In the genomic region with DNA sequence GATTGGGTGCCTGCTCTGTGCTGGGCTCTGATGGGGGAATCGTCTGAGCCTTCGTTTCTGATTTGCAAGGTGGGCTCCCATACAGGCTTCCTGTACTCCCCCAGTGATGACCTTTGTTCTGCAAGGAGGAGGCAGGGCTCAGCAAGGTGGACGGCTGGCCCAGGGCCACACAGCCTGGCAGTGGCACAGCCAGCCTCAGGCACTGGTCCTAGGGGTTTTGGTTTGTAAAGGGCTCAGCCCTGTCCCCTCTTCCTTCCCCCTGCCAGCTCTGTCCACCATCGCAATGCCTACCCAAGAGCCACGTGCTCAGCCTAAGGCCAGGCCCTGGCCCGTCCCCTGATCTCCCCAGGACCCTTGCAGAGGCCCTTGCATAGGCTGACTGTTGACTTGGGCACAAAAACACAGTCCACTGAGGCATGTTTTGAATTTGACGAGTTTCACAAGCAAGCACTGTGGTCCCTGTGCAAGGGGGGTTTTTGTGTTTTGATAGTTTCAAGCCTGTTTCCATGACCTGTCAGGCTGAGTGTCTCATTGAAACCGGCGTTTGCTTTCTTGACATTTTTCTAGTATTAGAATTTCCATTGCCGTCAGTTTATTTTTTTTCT, we compare ENCODE assay signal across 1 cellular context.
TF ChIP-seq lines count a peak whose summit lies in the region.

No MANE protein-coding gene starts in this region.

TF ChIP-seq in GM12878, 131 proteins besides CTCF, POLR2A, EP300 and RAD21:
- TF ChIP-seq NFXL1 (IDR thresholded peaks at IDR 0.05; ENCODE audit: borderline replicate concordance) (no peak), MTA3 (IDR thresholded peaks at IDR 0.05; ENCODE audit: borderline replicate concordance, low read length) (0 out of 2 replicates have a peak, but pooled peaks have one; percentile 16), EED (IDR thresholded peaks at IDR 0.05; ENCODE audit: low read depth) (no peak)
